In the genomic region with DNA sequence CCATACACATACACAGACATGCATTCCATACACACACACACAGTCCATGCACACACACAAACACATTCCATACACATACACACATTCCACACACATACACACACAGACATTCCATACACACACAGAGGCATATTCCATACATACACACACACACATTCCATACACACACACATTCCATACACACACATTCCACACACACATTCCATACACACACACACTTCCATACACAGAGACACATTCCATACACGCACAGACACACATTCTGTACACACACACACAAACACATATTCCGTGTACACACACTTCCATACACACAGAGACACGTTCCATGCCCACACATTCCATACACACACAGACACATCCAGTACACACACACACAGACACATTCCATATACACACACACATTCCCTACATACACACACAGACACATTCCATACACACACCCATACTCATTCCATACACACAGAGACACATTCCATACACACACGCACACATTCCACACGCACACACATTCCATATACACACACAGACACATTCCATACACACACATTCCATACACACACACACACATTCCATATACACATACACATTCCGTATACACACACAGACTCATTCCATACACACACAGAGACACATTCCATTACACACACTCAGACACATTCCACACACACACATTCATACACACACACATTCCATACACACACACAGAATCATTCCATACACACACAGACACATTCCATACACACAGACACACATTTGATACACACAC, we compare ENCODE assay signal across 2 cellular contexts.
TF ChIP-seq lines count a peak whose summit lies in the region.

No MANE protein-coding gene starts in this region.

TF ChIP-seq in IMR-90, 13 proteins besides CTCF, POLR2A, EP300 and RAD21:
- TF ChIP-seq NFE2L2 (IDR thresholded peaks at IDR 0.05; ENCODE audit: low read depth, low read length) = no peak
- TF ChIP-seq MAZ (IDR thresholded peaks at IDR 0.05; ENCODE audit: borderline replicate concordance, low read depth, low read length) = no peak
- TF ChIP-seq MAFK (IDR thresholded peaks at IDR 0.05; ENCODE audit: low read depth, low read length) = no peak
- no peak for TF ChIP-seq CHD1 (IDR thresholded peaks at IDR 0.05; ENCODE audit: low read depth, low read length)
- no peak for TF ChIP-seq MXI1 (IDR thresholded peaks at IDR 0.05; ENCODE audit: borderline replicate concordance, low read depth, low read length)
- no peak for TF ChIP-seq RFX5 (IDR thresholded peaks at IDR 0.05; ENCODE audit: low read depth, low read length)
- TF ChIP-seq USF2 (IDR thresholded peaks at IDR 0.05; ENCODE audit: low read depth, low read length) = no peak

TF ChIP-seq in GM23338, 12 proteins besides CTCF, POLR2A, EP300 and RAD21:
- TF ChIP-seq NANOG (IDR thresholded peaks at IDR 0.05; ENCODE audit: borderline replicate concordance) = no peak
- no peak for TF ChIP-seq POLR2AphosphoS5 (IDR thresholded peaks at IDR 0.05; ENCODE audit: low read depth)
- TF ChIP-seq ZNF462 (CRISPR knock-in tag; IDR thresholded peaks at IDR 0.05) = no peak
- TF ChIP-seq EZH2 (IDR thresholded peaks at IDR 0.05; ENCODE audit: low read depth, unreplicated experiment) = no peak
- TF ChIP-seq CREB1 (CRISPR knock-in tag; IDR thresholded peaks at IDR 0.05; ENCODE audit: low read depth) = no peak
- TF ChIP-seq REST (IDR thresholded peaks at IDR 0.05; ENCODE audit: unreplicated experiment) = no peak
- no peak for TF ChIP-seq ZNF114 (CRISPR knock-in tag; IDR thresholded peaks at IDR 0.05)
- TF ChIP-seq ZNF331 (CRISPR knock-in tag; IDR thresholded peaks at IDR 0.05; ENCODE audit: low read depth) = no peak
- TF ChIP-seq STAT1 (IDR thresholded peaks at IDR 0.05; ENCODE audit: unreplicated experiment) = no peak
